In the genomic region with DNA sequence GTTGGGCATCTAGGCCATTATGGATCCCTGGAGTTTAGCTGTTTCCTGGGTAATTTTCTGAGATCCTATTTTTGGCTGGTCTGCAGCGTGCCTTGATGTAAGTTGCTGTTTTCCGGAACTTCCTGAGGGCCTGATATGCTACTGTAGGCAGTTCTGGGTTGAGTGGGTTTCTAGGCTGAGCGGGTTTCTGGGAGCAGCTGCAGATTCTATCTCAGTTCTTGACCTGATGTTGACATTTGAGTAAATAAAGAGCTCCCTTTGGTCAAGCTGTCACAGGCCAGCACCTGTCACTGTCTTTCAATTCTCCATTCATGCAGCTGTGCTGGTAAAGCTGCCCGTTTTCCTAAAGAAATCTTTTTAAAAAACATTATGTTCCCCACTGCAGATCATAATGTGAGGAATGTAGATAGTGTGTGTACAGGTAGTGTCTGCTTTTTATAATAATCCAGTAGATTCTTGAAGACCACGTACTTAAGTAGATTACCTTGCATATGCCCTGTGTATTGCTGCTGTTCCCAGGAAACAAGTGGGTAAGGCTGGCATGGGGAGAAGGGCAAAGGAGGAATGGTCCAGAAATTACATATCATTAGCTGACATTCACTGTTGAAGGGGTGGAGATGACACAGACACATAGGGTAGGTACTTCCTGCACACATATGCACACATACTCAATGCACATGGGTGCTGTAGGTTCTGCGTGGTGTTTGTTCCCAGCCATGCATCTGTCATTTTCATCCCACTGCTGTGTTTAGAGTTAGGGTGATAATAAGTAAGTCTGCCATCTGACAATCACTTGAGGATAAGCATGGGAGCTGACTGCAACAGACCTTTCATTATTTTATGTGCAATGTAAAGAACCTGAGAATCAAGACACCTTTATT, we compare ENCODE assay signal across 16 cellular contexts. TPM values are rescaled to one million over a fixed set of nuclear protein-coding genes. Genes with fewer than 3 reads are reported as not detected.
DNase-seq lines count a peak whose midpoint lies in the region; ATAC-seq and TF ChIP-seq lines count a peak whose summit lies in the region.
"Had no signal": no experiment of that assay in that cellular context is flagged by ENCODE, and none has a peak within 500 bp of the region (broad histone marks: within the 10 kb centered on the region; RNA-seq: fewer than 3 reads in every experiment).

No MANE protein-coding gene starts in this region.

- ATAC-seq in right cardiac atrium, result no peak
- ATAC-seq in activated naive CD8-positive, alpha-beta T cell treated with anti-CD3 and anti-CD28 coated beads, Interleukin-2, amount 10 ng/mL, durations not matched to agents 7 days and 5 days (ENCODE audit: low read depth), result peak; percentile 40
- no peak for ATAC-seq in stimulated activated effector memory CD8-positive, alpha-beta T cell treated with anti-CD3 and anti-CD28 coated beads, Interleukin-12 subunit alpha, Interleukin-12 subunit beta, amount 100 ng/mL, for 72 hours
- ATAC-seq in GM18909 (IDR thresholded peaks at IDR 0.05; ENCODE audit: poor library complexity, unreplicated experiment), result no peak
- ATAC-seq in GM19324 (IDR thresholded peaks at IDR 0.05; ENCODE audit: low FRiP score, unreplicated experiment), result no peak
- ATAC-seq: HCT116 had no signal

- no peak for TF ChIP-seq CTCF in cardiac muscle cell (IDR thresholded peaks at IDR 0.05; ENCODE audit: low read depth, low read length)

- intact Hi-C loops in right cardiac atrium (cut with DNase I), result no loop called here

- no peak overlapping the region for H3K4me3 ChIP-seq in cardiac muscle cell
- no peak overlapping the region for H3K4me3 ChIP-seq in right cardiac atrium (ENCODE audit: low read length)
- H3K4me3 ChIP-seq: coronary artery had no signal

- 79% methylated on average over 6 of the region's 6 CpGs for WGBS in right cardiac atrium

- peak overlapping the region; percentile 33 for H3K4me3 Mint-ChIP-seq in activated naive CD8-positive, alpha-beta T cell treated with anti-CD3 and anti-CD28 coated beads, Interleukin-2, amount 10 ng/mL, durations not matched to agents 7 days and 5 days
- peak overlapping the region; percentile 28 for H3K4me3 Mint-ChIP-seq in stimulated activated effector memory CD8-positive, alpha-beta T cell treated with anti-CD3 and anti-CD28 coated beads, Interleukin-12 subunit alpha, Interleukin-12 subunit beta, amount 100 ng/mL, for 72 hours
- H3K4me3 Mint-ChIP-seq: activated B cell treated with CpG ODN at 0.5 μM for 24 hours had no signal

- H3K27ac ChIP-seq in cardiac muscle cell, result peak overlapping the region; percentile 32
- no peak overlapping the region for H3K27ac ChIP-seq in right cardiac atrium (ENCODE audit: low read length)
- H3K27ac ChIP-seq: coronary artery had no signal

- H3K4me1 Mint-ChIP-seq in activated naive CD8-positive, alpha-beta T cell treated with anti-CD3 and anti-CD28 coated beads, Interleukin-2, amount 10 ng/mL, durations not matched to agents 7 days and 5 days, result peaks cover 60% of the 10 kb centered on the region
- H3K4me1 Mint-ChIP-seq in stimulated activated effector memory CD8-positive, alpha-beta T cell treated with anti-CD3 and anti-CD28 coated beads, Interleukin-12 subunit alpha, Interleukin-12 subunit beta, amount 100 ng/mL, for 72 hours, result peaks cover 79% of the 10 kb centered on the region
- H3K4me1 Mint-ChIP-seq: activated B cell treated with CpG ODN at 0.5 μM for 24 hours had no signal

- POLR2A ChIA-PET in activated naive CD8-positive, alpha-beta T cell treated with anti-CD3 and anti-CD28 coated beads, Interleukin-2, amount 10 ng/mL, durations not matched to agents 7 days and 5 days (lab: Charles Lee), result interaction anchor here (0.8 to 4.3 kb wide), 7 partner anchors 8 to 78 kb away, joined by 3 to 31 read pairs (median 5); no protein-coding TSS in a partner anchor

- H3K27me3 ChIP-seq in cardiac muscle cell (no peaks in the 10 kb centered on the region), right cardiac atrium (ENCODE audit: control insufficient read depth, insufficient read depth) (no peaks in the 10 kb centered on the region)

- peaks cover 2% of the 10 kb centered on the region for H3K9me3 Mint-ChIP-seq in activated naive CD8-positive, alpha-beta T cell treated with anti-CD3 and anti-CD28 coated beads, Interleukin-2, amount 10 ng/mL, durations not matched to agents 7 days and 5 days
- H3K9me3 Mint-ChIP-seq in stimulated activated effector memory CD8-positive, alpha-beta T cell treated with anti-CD3 and anti-CD28 coated beads, Interleukin-12 subunit alpha, Interleukin-12 subunit beta, amount 100 ng/mL, for 72 hours, result no peaks in the 10 kb centered on the region
- H3K9me3 Mint-ChIP-seq: activated B cell treated with CpG ODN at 0.5 μM for 24 hours had no signal

- H3K9me3 ChIP-seq in cardiac muscle cell (ENCODE audit: low read depth) (no peaks in the 10 kb centered on the region), right cardiac atrium (ENCODE audit: control insufficient read depth, low read length) (no peaks in the 10 kb centered on the region)

- DNase-seq in cardiac muscle cell (ENCODE audit: low read depth in 1 of 2, low spot score in 1 of 2), result no peak
- no peak for DNase-seq in right cardiac atrium
- peak; percentile 58 for DNase-seq in NCI-H510A treated with DMSO at 0.1 percent for 48 hours (lab: John Stamatoyannopoulos, UW)
- DNase-seq in activated naive CD8-positive, alpha-beta T cell treated with anti-CD3 and anti-CD28 coated beads, Interleukin-2, amount 10 ng/mL, durations not matched to agents 7 days and 5 days, result no peak
- peak in 1 of 2 donors; percentile 48 for DNase-seq in stimulated activated effector memory CD8-positive, alpha-beta T cell treated with anti-CD3 and anti-CD28 coated beads, Interleukin-12 subunit alpha, Interleukin-12 subunit beta, amount 100 ng/mL, for 72 hours (ENCODE audit: low spot score in 2 of 2)
- no peak for DNase-seq in NCI-H446 treated with DMSO at 0.1 percent for 48 hours (lab: John Stamatoyannopoulos, UW)
- DNase-seq: activated B cell treated with CpG ODN at 0.5 μM for 24 hours; AML-193; MV-4-11; NK-92 treated with Interleukin-12 subunit alpha and Interleukin-12 subunit beta, amount 100 ng/mL, for 24 hours; SIG-M5; stimulated activated CD4-positive, alpha-beta T cell treated with anti-CD3 and anti-CD28 coated beads, Interleukin-4, amount 100 ng/mL, for 4 hours had no signal

- H3K4me1 ChIP-seq in cardiac muscle cell (ENCODE audit: low read depth), result peaks cover 8% of the 10 kb centered on the region
- no peaks in the 10 kb centered on the region for H3K4me1 ChIP-seq in right cardiac atrium (ENCODE audit: control insufficient read depth, insufficient read depth, low read length)

- no peaks in the 10 kb centered on the region for H3K27me3 Mint-ChIP-seq in activated naive CD8-positive, alpha-beta T cell treated with anti-CD3 and anti-CD28 coated beads, Interleukin-2, amount 10 ng/mL, durations not matched to agents 7 days and 5 days

- H3K36me3 Mint-ChIP-seq in activated naive CD8-positive, alpha-beta T cell treated with anti-CD3 and anti-CD28 coated beads, Interleukin-2, amount 10 ng/mL, durations not matched to agents 7 days and 5 days, result peaks cover 49% of the 10 kb centered on the region
- H3K36me3 Mint-ChIP-seq in stimulated activated effector memory CD8-positive, alpha-beta T cell treated with anti-CD3 and anti-CD28 coated beads, Interleukin-12 subunit alpha, Interleukin-12 subunit beta, amount 100 ng/mL, for 72 hours, result peaks cover 100% of the 10 kb centered on the region

- H3K27ac Mint-ChIP-seq in activated naive CD8-positive, alpha-beta T cell treated with anti-CD3 and anti-CD28 coated beads, Interleukin-2, amount 10 ng/mL, durations not matched to agents 7 days and 5 days, result peak overlapping the region; percentile 59
- peak overlapping the region; percentile 87 for H3K27ac Mint-ChIP-seq in stimulated activated effector memory CD8-positive, alpha-beta T cell treated with anti-CD3 and anti-CD28 coated beads, Interleukin-12 subunit alpha, Interleukin-12 subunit beta, amount 100 ng/mL, for 72 hours
- H3K27ac Mint-ChIP-seq: activated B cell treated with CpG ODN at 0.5 μM for 24 hours had no signal

- no peaks in the 10 kb centered on the region for H3K36me3 ChIP-seq in cardiac muscle cell

RNA-seq across cellular contexts. Expression of a gene that starts 25.9 kb away (rescaled TPM):
- total RNA-seq in cardiac muscle cell (not detected in 2 replicates), right cardiac atrium (1 to 10 TPM in 2 of 4 donors, under 1 TPM in 2; 0.64 to 1.5 (median 0.89) TPM)
- polyA plus RNA-seq in cardiac muscle cell (not detected in 2 replicates), right cardiac atrium (0.14 TPM)
- total RNA-seq in activated naive CD8-positive, alpha-beta T cell treated with anti-CD3 and anti-CD28 coated beads, Interleukin-2, amount 10 ng/mL, durations not matched to agents 7 days and 5 days, result 10 to 100 TPM; 52.7 to 58.9 TPM
- total RNA-seq: activated B cell treated with CpG ODN at 0.5 μM for 24 hours had no signal

Comparison
In these comparisons a context has a peak if more than half of its experiments do, and no peak if none do; other contexts are left out.
1. RNA of a gene that starts 25.9 kb away (total RNA-seq): 52.7 to 58.9 TPM in activated naive CD8-positive, alpha-beta T cell treated with anti-CD3 and anti-CD28 coated beads, Interleukin-2, amount 10 ng/mL, durations not matched to agents 7 days and 5 days; 0.64 to 1.5 TPM in right cardiac atrium and not detected in cardiac muscle cell; every median in the first group is over 10 times any median in the second.